In genomic region chr6:165850434-165851019, GRCh38 we compare ENCODE assay signal across 9 cellular contexts.
A peak's percentile ranks its signal among the peaks of the same experiment; 100 is the strongest.
DNase-seq lines count a peak whose midpoint lies in the region; ATAC-seq and TF ChIP-seq lines count a peak whose summit lies in the region.
"Had no signal": no experiment of that assay in that cellular context is flagged by ENCODE, and none has a peak within 500 bp of the region (broad histone marks: within the 10 kb centered on the region; RNA-seq: fewer than 3 reads in every experiment).

No MANE protein-coding gene starts in this region.

- H3K27ac ChIP-seq in PC-3 (ENCODE audit: low read length) (no peak overlapping the region), gastroesophageal sphincter (no peak overlapping the region), osteoblast (ENCODE audit: low read depth, low read length) (no peak overlapping the region)

- no peaks in the 10 kb centered on the region for H3K9me3 ChIP-seq in PC-3 (ENCODE audit: low read length)
- no peaks in the 10 kb centered on the region for H3K9me3 ChIP-seq in gastroesophageal sphincter
- no peaks in the 10 kb centered on the region for H3K9me3 ChIP-seq in osteoblast (ENCODE audit: low read depth, low read length)

- TF ChIP-seq CTCF in PC-3 (conservative IDR thresholded peaks at IDR 0.05; ENCODE audit: low read depth, low read length) (peak; percentile 79), gastroesophageal sphincter (IDR thresholded peaks at IDR 0.05) (peak; percentile 79 to 96 (median 92)), osteoblast (IDR thresholded peaks at IDR 0.05; ENCODE audit: extremely low read depth, low read depth, low read length) (peak; percentile 99), type B pancreatic cell (conservative IDR thresholded peaks at IDR 0.05) (peak; percentile 100)

- 16 to 17% methylated on average over 9 of the region's 9 CpGs for WGBS in gastroesophageal sphincter (ENCODE audit: low coverage in 1 of 2), 2 donors

- intact Hi-C loops in PC-3 (cut with micrococcal nuclease) = loop anchor here (1.0 kb wide), 1 partner anchor 410 kb away; no protein-coding TSS in a partner anchor

- H3K4me3 ChIP-seq in PC-3 (ENCODE audit: low read length) (no peak overlapping the region), gastroesophageal sphincter (peak overlapping the region in 1 of 2 donors; percentile 9), osteoblast (ENCODE audit: insufficient read depth, low read length) (no peak overlapping the region)

- POLR2A ChIA-PET in PC-3 (lab: Charles Lee; ENCODE audit: unreplicated experiment) = no interaction called here

- H3K4me2 ChIP-seq in PC-3 (ENCODE audit: low read length) (no peak overlapping the region), osteoblast (ENCODE audit: insufficient read depth, low read length) (no peak overlapping the region)

- H3K4me1 Mint-ChIP-seq in type B pancreatic cell (ENCODE audit: unreplicated experiment) = peaks cover 14% of the 10 kb centered on the region

- no peaks in the 10 kb centered on the region for H3K9me2 ChIP-seq in PC-3 (replicated peaks; ENCODE audit: low read length)

- H3K36me3 ChIP-seq in PC-3 (ENCODE audit: low read depth, low read length) = no peaks in the 10 kb centered on the region; the same call in 1 of the 2 replicates
- no peaks in the 10 kb centered on the region for H3K36me3 ChIP-seq in gastroesophageal sphincter
- no peaks in the 10 kb centered on the region for H3K36me3 ChIP-seq in osteoblast (ENCODE audit: insufficient read depth, low read length)

- H3F3A ChIP-seq in PC-3 (ENCODE audit: low read length, unreplicated experiment) = no peaks in the 10 kb centered on the region

- 0 out of 2 replicates have a peak, but pooled peaks cover 4% of the 10 kb centered on the region for H3K4me1 ChIP-seq in PC-3 (ENCODE audit: insufficient read depth, low read length)
- H3K4me1 ChIP-seq in gastroesophageal sphincter = peaks cover 0 to 16% (median 0%) of the 10 kb centered on the region in 3 donors
- peaks cover 11% of the 10 kb centered on the region for H3K4me1 ChIP-seq in osteoblast (ENCODE audit: insufficient read depth, low read length)

- no peak overlapping the region for H3K27ac Mint-ChIP-seq in type B pancreatic cell
- H3K27ac Mint-ChIP-seq: activated naive CD4-positive, alpha-beta T cell treated with anti-CD3 and anti-CD28 coated beads, Interleukin-2, amount 50 U/mL, for 72 hours had no signal

- TF ChIP-seq POLR2A in gastroesophageal sphincter (IDR thresholded peaks at IDR 0.05) = no peak

- ATAC-seq in GM19328 (IDR thresholded peaks at IDR 0.05; ENCODE audit: unreplicated experiment) = peak; percentile 93
- ATAC-seq in HG03439 (IDR thresholded peaks at IDR 0.05; ENCODE audit: unreplicated experiment) = peak; percentile 89
- ATAC-seq in PC-3 = peak; percentile 54; the same call in 1 of the 2 replicates
- peak; percentile 60 for ATAC-seq in gastroesophageal sphincter

- no peaks in the 10 kb centered on the region for H3K36me3 Mint-ChIP-seq in type B pancreatic cell

- H2AFZ ChIP-seq in PC-3 (ENCODE audit: low read length) (no peak overlapping the region), osteoblast (ENCODE audit: low read length) (no peak overlapping the region)

- H3K27me3 Mint-ChIP-seq in type B pancreatic cell = peaks cover 65% of the 10 kb centered on the region

- CTCF ChIA-PET in PC-3 (lab: Charles Lee) = interaction anchor here (1.2 kb wide), 1 partner anchor 411 kb away, joined by 4 read pairs; no protein-coding TSS in a partner anchor

- H3K9me3 Mint-ChIP-seq in type B pancreatic cell = no peaks in the 10 kb centered on the region
- H3K9me3 Mint-ChIP-seq: activated naive CD4-positive, alpha-beta T cell treated with anti-CD3 and anti-CD28 coated beads, Interleukin-2, amount 50 U/mL, for 72 hours had no signal

- H3K9ac ChIP-seq in PC-3 (ENCODE audit: low read length) = no peak overlapping the region

- no TSS peak for BruUV-seq in PC-3 (replicated peaks; lab: Mats Ljungman, UMichigan)

- DNase-seq in COLO829 (ENCODE audit: low spot score) (peak; percentile 59), PC-3 (peak; percentile 62), osteoblast (ENCODE audit: insufficient read length, low spot score, missing footprints) (peak; percentile 97), type B pancreatic cell (ENCODE audit: extremely low spot score, unreplicated experiment) (no peak)
- peak; percentile 13 to 27 for DNase-seq in activated T-helper 1 cell treated with anti-CD3 and anti-CD28 coated beads, Interleukin-2, amount 50 U/mL, for 16 hours (ENCODE audit: low read depth in 1 of 2, low spot score in 1 of 2)

- H3K27me3 ChIP-seq in PC-3 (ENCODE audit: low read length) (peaks cover 6% of the 10 kb centered on the region), gastroesophageal sphincter (peaks cover 46% of the 10 kb centered on the region), osteoblast (ENCODE audit: insufficient read depth, low read length) (no peaks in the 10 kb centered on the region)

- no peak for TF ChIP-seq EP300 in gastroesophageal sphincter (IDR thresholded peaks at IDR 0.05)

- peak overlapping the region; percentile 26 for H3K4me3 Mint-ChIP-seq in type B pancreatic cell

- H3K79me2 ChIP-seq in PC-3 (ENCODE audit: low read length) = no peaks in the 10 kb centered on the region
- no peaks in the 10 kb centered on the region for H3K79me2 ChIP-seq in osteoblast (ENCODE audit: insufficient read depth, low read length)

- H4K20me1 ChIP-seq in PC-3 (ENCODE audit: low read length) (no peaks in the 10 kb centered on the region), osteoblast (ENCODE audit: insufficient read depth, low read length) (no peaks in the 10 kb centered on the region)
